8 cellular contexts compared by ENCODE assay signal in the genomic region with DNA sequence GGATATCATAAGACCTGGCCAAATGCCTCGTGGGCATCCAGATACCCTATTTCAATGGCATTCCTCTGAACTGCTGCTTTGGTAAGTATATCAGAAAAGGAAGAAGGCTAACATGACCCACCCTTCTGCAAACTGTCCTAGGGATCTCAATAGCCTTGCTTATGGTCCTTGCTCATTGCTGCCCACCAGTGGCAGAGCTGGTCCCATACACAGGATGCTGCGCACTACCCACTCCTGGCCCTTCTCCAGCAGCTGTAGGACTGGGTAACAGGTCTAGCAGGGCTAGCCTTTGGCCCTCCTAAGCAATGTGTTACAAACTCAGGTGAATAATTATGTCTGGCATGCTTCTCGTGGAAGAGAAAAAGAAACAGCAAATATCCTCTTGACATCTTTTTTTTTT.
DNase-seq lines count a peak whose midpoint lies in the region; ATAC-seq and TF ChIP-seq lines count a peak whose summit lies in the region.

No MANE protein-coding gene starts in this region.

- intact Hi-C loops in upper lobe of right lung (cut with DNase I) (no loop called here), cardiac septum (cut with DNase I) (no loop called here)

- DNase-seq in 8988T, result peak; percentile 28
- DNase-seq in Daoy (ENCODE audit: low read depth), result peak; percentile 68
- peak in 40 of 76 experiments; percentile 1 to 69 (median 20) for DNase-seq in HUDEP-2 (lab: John Stamatoyannopoulos, UW; ENCODE audit: unreplicated experiment in 76 of 76)
- peak; percentile 41 for DNase-seq in UCSD-AML1 (lab: John Stamatoyannopoulos, UW; ENCODE audit: unreplicated experiment)
- DNase-seq in inferior parietal cortex (ENCODE audit: extremely low spot score), result peak; percentile 59
- peak; percentile 70 for DNase-seq in upper lobe of right lung
- DNase-seq in cardiac septum (ENCODE audit: low spot score), result no peak

- no peak overlapping the region for H3K4me3 ChIP-seq in upper lobe of right lung

- TF ChIP-seq CTCF in upper lobe of right lung (IDR thresholded peaks at IDR 0.05), result peak; percentile 50

- no peak overlapping the region for H3K27ac ChIP-seq in upper lobe of right lung

- no peaks in the 10 kb centered on the region for H3K4me1 ChIP-seq in upper lobe of right lung

- H3K36me3 ChIP-seq in upper lobe of right lung, result no peaks in the 10 kb centered on the region

- ATAC-seq in upper lobe of right lung (peak; percentile 86), GM19324 (IDR thresholded peaks at IDR 0.05; ENCODE audit: low FRiP score, unreplicated experiment) (no peak)

- H3K27me3 ChIP-seq in upper lobe of right lung, result no peaks in the 10 kb centered on the region

- no peaks in the 10 kb centered on the region for H3K9me3 ChIP-seq in upper lobe of right lung
